In genomic region chr22:30695351-30695762, GRCh38 we compare ENCODE assay signal across 7 cellular contexts. TPM values are rescaled to one million over a fixed set of nuclear protein-coding genes. Genes with fewer than 3 reads are reported as not detected.
DNase-seq lines count a peak whose midpoint lies in the region; ATAC-seq, FAIRE-seq and TF ChIP-seq lines count a peak whose summit lies in the region.

No MANE protein-coding gene starts in this region.

- H3K27me3 ChIP-seq in HUES6 (ENCODE audit: control insufficient read depth, insufficient read depth, low read length) (peaks cover 29% of the 10 kb centered on the region), keratinocyte (ENCODE audit: control insufficient read depth, extremely low read depth, insufficient read depth, low read length) (no peaks in the 10 kb centered on the region)

- H3K4me3 ChIP-seq in HUES6 (ENCODE audit: low read depth, low read length) = peak overlapping the region; percentile 82
- H3K4me3 ChIP-seq in astrocyte of the spinal cord (ENCODE audit: low read depth, low read length) = peak overlapping the region; percentile 53
- no peak overlapping the region for H3K4me3 ChIP-seq in keratinocyte (ENCODE audit: control insufficient read depth in 2 of 3, extremely low read depth in 1 of 3, insufficient read depth in 2 of 3, low read depth in 1 of 3, low read length in 3 of 3)

- TF ChIP-seq CTCF in astrocyte of the spinal cord (IDR thresholded peaks at IDR 0.05; ENCODE audit: low read depth, low read length) = no peak
- TF ChIP-seq CTCF in keratinocyte (optimal IDR thresholded peaks at IDR 0.05 in 1 of 3, IDR thresholded peaks at IDR 0.05 in 1 of 3, conservative IDR thresholded peaks at IDR 0.05 in 1 of 3; ENCODE audit: extremely low read depth in 1 of 3, insufficient read depth in 2 of 3, low read length in 3 of 3) = no peak

- H3K4me2 ChIP-seq in keratinocyte (ENCODE audit: control insufficient read depth, extremely low read depth, insufficient read depth, low read depth, low read length) = peak overlapping the region; percentile 53

- peak overlapping the region; percentile 74 for H3K4me3 Mint-ChIP-seq in stimulated activated effector memory CD8-positive, alpha-beta T cell treated with anti-CD3 and anti-CD28 coated beads, Interleukin-12 subunit alpha, Interleukin-12 subunit beta, amount 100 ng/mL, for 72 hours

- ATAC-seq in stimulated activated effector memory CD8-positive, alpha-beta T cell treated with anti-CD3 and anti-CD28 coated beads, Interleukin-12 subunit alpha, Interleukin-12 subunit beta, amount 100 ng/mL, for 72 hours = no peak
- no peak for ATAC-seq in GM18868 (IDR thresholded peaks at IDR 0.05; ENCODE audit: unreplicated experiment)

- H3K27ac ChIP-seq in HUES6 (ENCODE audit: low read depth, low read length) (no peak overlapping the region), keratinocyte (ENCODE audit: control insufficient read depth, insufficient read depth, low read length) (no peak overlapping the region)

- FAIRE-seq in keratinocyte (lab: Jason Lieb, UNC) = no peak

- H3K9me3 Mint-ChIP-seq in stimulated activated effector memory CD8-positive, alpha-beta T cell treated with anti-CD3 and anti-CD28 coated beads, Interleukin-12 subunit alpha, Interleukin-12 subunit beta, amount 100 ng/mL, for 72 hours = no peaks in the 10 kb centered on the region

- peaks cover 6% of the 10 kb centered on the region for H3K4me1 ChIP-seq in HUES6 (ENCODE audit: control insufficient read depth, insufficient read depth, low read length)
- peaks cover 4% of the 10 kb centered on the region for H3K4me1 ChIP-seq in keratinocyte (ENCODE audit: control insufficient read depth, extremely low read depth, insufficient read depth, low read length)

- H3K4me1 Mint-ChIP-seq in stimulated activated effector memory CD8-positive, alpha-beta T cell treated with anti-CD3 and anti-CD28 coated beads, Interleukin-12 subunit alpha, Interleukin-12 subunit beta, amount 100 ng/mL, for 72 hours = peaks cover 11% of the 10 kb centered on the region

- DNase-seq in astrocyte of the spinal cord (ENCODE audit: low read depth, low spot score) (no peak), keratinocyte (ENCODE audit: low read depth, low spot score) (no peak), DMS 273 (lab: John Stamatoyannopoulos, UW; ENCODE audit: unreplicated experiment) (no peak)
- no peak for DNase-seq in stimulated activated effector memory CD8-positive, alpha-beta T cell treated with anti-CD3 and anti-CD28 coated beads, Interleukin-12 subunit alpha, Interleukin-12 subunit beta, amount 100 ng/mL, for 72 hours (ENCODE audit: low spot score in 2 of 2)
- DNase-seq in stimulated activated naive CD4-positive, alpha-beta T cell treated with Interleukin-2 at 50 U/mL for 16 hours (lab: John Stamatoyannopoulos, UW) = no peak

- H3K36me3 ChIP-seq in HUES6 (ENCODE audit: control insufficient read depth, insufficient read depth, low read length) (no peaks in the 10 kb centered on the region), keratinocyte (ENCODE audit: control insufficient read depth in 2 of 2, extremely low read depth in 1 of 2, insufficient read depth in 2 of 2, low read length in 2 of 2) (no peaks in the 10 kb centered on the region)

- in situ Hi-C loops in astrocyte of the spinal cord (cut with HindIII; ENCODE audit: low sequenced_read_pairs) = no loop called here

- H4K20me1 ChIP-seq in keratinocyte (ENCODE audit: control insufficient read depth, extremely low read depth, insufficient read depth, low read length) = no peaks in the 10 kb centered on the region

- no peaks in the 10 kb centered on the region for H3K79me2 ChIP-seq in keratinocyte (ENCODE audit: control insufficient read depth, insufficient read depth, low read length)

- dilution Hi-C loops in keratinocyte (cut with MboI; ENCODE audit: extremely low pct_ligation_motif_present, low sequenced_read_pairs) = no loop called here

- no peaks in the 10 kb centered on the region for H3K9me1 ChIP-seq in keratinocyte (ENCODE audit: control insufficient read depth, extremely low read depth, insufficient read depth, low read length)

- no peak overlapping the region for H2AFZ ChIP-seq in keratinocyte (ENCODE audit: control insufficient read depth, low read length)

- H3K27ac Mint-ChIP-seq in stimulated activated effector memory CD8-positive, alpha-beta T cell treated with anti-CD3 and anti-CD28 coated beads, Interleukin-12 subunit alpha, Interleukin-12 subunit beta, amount 100 ng/mL, for 72 hours = no peak overlapping the region

- peak overlapping the region; percentile 7 for H3K9ac ChIP-seq in HUES6 (ENCODE audit: low read length)
- no peak overlapping the region for H3K9ac ChIP-seq in keratinocyte (ENCODE audit: control insufficient read depth, extremely low read depth, insufficient read depth, low read length)

- H3K36me3 Mint-ChIP-seq in stimulated activated effector memory CD8-positive, alpha-beta T cell treated with anti-CD3 and anti-CD28 coated beads, Interleukin-12 subunit alpha, Interleukin-12 subunit beta, amount 100 ng/mL, for 72 hours = no peaks in the 10 kb centered on the region

- H3K9me3 ChIP-seq in HUES6 (ENCODE audit: control insufficient read depth, insufficient read depth, low read depth, low read length) (no peaks in the 10 kb centered on the region), keratinocyte (ENCODE audit: control insufficient read depth, low read depth, low read length) (no peaks in the 10 kb centered on the region)

RNA-seq across cellular contexts. Expression of gene OSBP2, which starts 0.7 kb away (rescaled TPM):
- polyA plus RNA-seq in keratinocyte = 2.0 to 4.2 TPM (median 3.0 TPM) in 3 replicates
- 10.7 TPM for polyA plus RNA-seq in keratinocyte (2011; ENCODE audit: low read depth)
- polyA plus RNA-seq in keratinocyte (2011; cell fraction: cytosol; rRNA removed) = 3.9 and 5.0 TPM in 2 replicates
- polyA plus RNA-seq in keratinocyte (2011; cell fraction: nucleus; rRNA removed) = 3.2 and 3.3 TPM in 2 replicates
- 3.6 and 4.4 TPM in 2 replicates for polyA plus RNA-seq in keratinocyte (2012; ENCODE audit: low replicate concordance)
- 2.9 to 8.2 TPM (median 5.6 TPM) in 3 replicates for polyA minus RNA-seq in keratinocyte
- polyA minus RNA-seq in keratinocyte (2011; cell fraction: cytosol; rRNA and poly(A)+ RNA removed) = 6.7 TPM
- 3.1 and 4.4 TPM in 2 replicates for polyA minus RNA-seq in keratinocyte (2011; cell fraction: nucleus; rRNA and poly(A)+ RNA removed)

RNA-seq across cellular contexts. Expression of gene DUSP18, which starts 27.7 kb away (rescaled TPM):
- 12.6 to 21.1 TPM (median 17.9 TPM) in 3 replicates for polyA plus RNA-seq in keratinocyte
- polyA plus RNA-seq in keratinocyte (2011; ENCODE audit: low read depth) = 2.4 TPM
- polyA plus RNA-seq in keratinocyte (2011; cell fraction: cytosol; rRNA removed) = 14.7 and 17.9 TPM in 2 replicates
- polyA plus RNA-seq in keratinocyte (2011; cell fraction: nucleus; rRNA removed) = 29.4 and 37.4 TPM in 2 replicates
- 8.4 and 10.6 TPM in 2 replicates for polyA plus RNA-seq in keratinocyte (2012; ENCODE audit: low replicate concordance)
- polyA minus RNA-seq in keratinocyte = 27.2 to 58.7 TPM (median 36.4 TPM) in 3 replicates
- 27.8 TPM for polyA minus RNA-seq in keratinocyte (2011; cell fraction: cytosol; rRNA and poly(A)+ RNA removed)
- 13.9 and 21.8 TPM in 2 replicates for polyA minus RNA-seq in keratinocyte (2011; cell fraction: nucleus; rRNA and poly(A)+ RNA removed)

RNA-seq across cellular contexts. Expression of gene SLC35E4, which starts 59.8 kb away (rescaled TPM):
- polyA plus RNA-seq in keratinocyte = 2.3 to 3.5 TPM (median 2.5 TPM) in 3 replicates
- polyA plus RNA-seq in keratinocyte (2011; ENCODE audit: low read depth) = 1.1 TPM
- polyA plus RNA-seq in keratinocyte (2011; cell fraction: cytosol; rRNA removed) = 1.4 and 2.5 TPM in 2 replicates
- polyA plus RNA-seq in keratinocyte (2011; cell fraction: nucleus; rRNA removed) = 4.0 and 5.1 TPM in 2 replicates
- polyA plus RNA-seq in keratinocyte (2012; ENCODE audit: low replicate concordance) = 3.5 and 3.6 TPM in 2 replicates
- polyA minus RNA-seq in keratinocyte = 2.2 to 3.4 TPM (median 2.4 TPM) in 3 replicates
- polyA minus RNA-seq in keratinocyte (2011; cell fraction: cytosol; rRNA and poly(A)+ RNA removed) = 9.0 TPM
- 5.4 and 5.8 TPM in 2 replicates for polyA minus RNA-seq in keratinocyte (2011; cell fraction: nucleus; rRNA and poly(A)+ RNA removed)

Comparison
In these comparisons a context has a peak if more than half of its experiments do, and no peak if none do; other contexts are left out.
1. H3K4me3 ChIP-seq: peak in HUES6 (single experiment) and astrocyte of the spinal cord (single experiment); none in keratinocyte (0 of 3).